19 cellular contexts compared by ENCODE assay signal in the genomic region with DNA sequence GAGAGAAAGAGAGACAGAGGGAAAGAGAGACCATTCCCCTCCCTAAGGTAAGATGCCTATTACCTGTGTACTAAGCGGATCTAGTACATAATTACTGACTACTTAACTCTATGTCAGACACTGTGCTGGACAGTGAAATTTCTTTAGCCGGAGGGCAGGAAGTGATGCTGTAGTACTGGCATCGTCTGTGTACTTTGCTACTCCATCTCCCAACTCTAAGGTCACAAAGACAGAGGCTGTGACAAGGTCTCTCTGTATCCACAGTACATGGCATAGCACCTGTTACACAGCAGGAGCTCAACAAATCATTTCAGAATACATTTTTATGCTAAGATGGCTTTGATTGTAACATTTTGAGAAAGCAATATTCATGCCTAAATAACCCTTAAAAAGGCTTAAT. TPM values are rescaled to one million over a fixed set of nuclear protein-coding genes. Genes with fewer than 3 reads are reported as not detected.
A peak's percentile ranks its signal among the peaks of the same experiment; 100 is the strongest.
DNase-seq lines count a peak whose midpoint lies in the region; ATAC-seq and TF ChIP-seq lines count a peak whose summit lies in the region.
"Had no signal": no experiment of that assay in that cellular context is flagged by ENCODE, and none has a peak within 500 bp of the region (broad histone marks: within the 10 kb centered on the region; RNA-seq: fewer than 3 reads in every experiment).

No MANE protein-coding gene starts in this region.

- H3K27me3 ChIP-seq in ascending aorta (no peaks in the 10 kb centered on the region), mesenchymal stem cell (ENCODE audit: control insufficient read depth in 1 of 2, insufficient read depth in 1 of 2, low read length in 2 of 2) (no peaks in the 10 kb centered on the region), thoracic aorta (replicated peaks; ENCODE audit: insufficient read depth) (no peaks in the 10 kb centered on the region)

- H3K27ac ChIP-seq in ascending aorta, result peak overlapping the region; percentile 34 to 56
- H3K27ac ChIP-seq in mesenchymal stem cell (ENCODE audit: low read length, poor library complexity, severe bottlenecking), result no peak overlapping the region
- H3K27ac ChIP-seq in thoracic aorta, result peak overlapping the region; percentile 67 to 71
- H3K27ac ChIP-seq: BLaER1, SK-N-MC had no signal

- no peak overlapping the region for H2AFZ ChIP-seq in mesenchymal stem cell (ENCODE audit: low read depth, low read length)

- DNase-seq in Right ventricle myocardium superior, result no peak
- no peak for DNase-seq in cardiac septum (ENCODE audit: low spot score)
- DNase-seq in ascending aorta (ENCODE audit: low spot score in 2 of 2), result no peak
- DNase-seq in mesenchymal stem cell, result no peak
- no peak for DNase-seq in thoracic aorta (ENCODE audit: low spot score)
- DNase-seq in DMS153 treated with DMSO at 0.1 percent for 48 hours (lab: John Stamatoyannopoulos, UW; ENCODE audit: unreplicated experiment), result no peak
- no peak for DNase-seq in NCI-H187 (lab: John Stamatoyannopoulos, UW)
- DNase-seq: 8988T; CD8-positive, alpha-beta T cell; DMS79 treated with DMSO at 0.1 percent for 48 hours; NCI-H1417 treated with DMSO at 0.1 percent for 48 hours; NCI-H2029; NCI-H2171; NCI-H446 treated with DMSO at 0.1 percent for 48 hours; NCI-H774 had no signal

- no peak overlapping the region for H3K4me2 ChIP-seq in mesenchymal stem cell (ENCODE audit: low read length, poor library complexity, severe bottlenecking)
- H3K4me2 ChIP-seq: BLaER1 had no signal

- no peak overlapping the region for H3K14ac ChIP-seq in mesenchymal stem cell (ENCODE audit: low read length in 2 of 2)

- no peak overlapping the region for H2AK5ac ChIP-seq in mesenchymal stem cell (ENCODE audit: low read length, severe bottlenecking)

- no peak overlapping the region for H4K8ac ChIP-seq in mesenchymal stem cell (ENCODE audit: low read length)

- ATAC-seq in Right ventricle myocardium superior (ENCODE audit: poor library complexity) (peak; percentile 36), thoracic aorta (ENCODE audit: insufficient number of reproducible peaks, low FRiP score, low read depth) (no peak), HG03469 (IDR thresholded peaks at IDR 0.05; ENCODE audit: unreplicated experiment) (no peak)
- ATAC-seq: CD8-positive, alpha-beta T cell; K562 had no signal

- H3K9ac ChIP-seq in mesenchymal stem cell (ENCODE audit: low read length), result peak overlapping the region; percentile 33
- H3K9ac ChIP-seq: BLaER1 had no signal

- H4K91ac ChIP-seq in mesenchymal stem cell (ENCODE audit: low read length), result no peak overlapping the region

- H3K4ac ChIP-seq in mesenchymal stem cell (ENCODE audit: low read depth in 1 of 2, low read length in 2 of 2), result no peak overlapping the region

- H3K36me3 ChIP-seq in ascending aorta, result no peaks in the 10 kb centered on the region
- H3K36me3 ChIP-seq in mesenchymal stem cell (ENCODE audit: control insufficient read depth in 1 of 2, insufficient read depth in 2 of 2, low read depth in 1 of 2, low read length in 2 of 2), result peaks cover 0 to 72% of the 10 kb centered on the region in 2 experiments
- no peaks in the 10 kb centered on the region for H3K36me3 ChIP-seq in thoracic aorta
- H3K36me3 ChIP-seq: BLaER1 had no signal

- no peak overlapping the region for H2BK15ac ChIP-seq in mesenchymal stem cell (ENCODE audit: low read depth, poor library complexity, severe bottlenecking)

- H3K23ac ChIP-seq in mesenchymal stem cell (ENCODE audit: low read length in 2 of 2), result no peak overlapping the region

- intact Hi-C loops in Right ventricle myocardium superior (cut with DNase I) (loop anchor here (10.0 kb wide), 1 partner anchor 398 kb away; no protein-coding TSS in a partner anchor), cardiac septum (cut with DNase I) (loop anchor here (5.0 to 10.0 kb wide), 3 partner anchors 80 to 398 kb away; no protein-coding TSS in a partner anchor), ascending aorta (cut with DNase I) (loop anchor here (10.0 kb wide), 1 partner anchor 198 kb away; no protein-coding TSS in a partner anchor)

- WGBS in mesenchymal stem cell, result 81% methylated on average over 3 of the region's 3 CpGs

- peaks cover 3 to 41% of the 10 kb centered on the region in 2 donors for H3K4me1 ChIP-seq in ascending aorta
- peaks cover 4% of the 10 kb centered on the region for H3K4me1 ChIP-seq in mesenchymal stem cell (ENCODE audit: control insufficient read depth, insufficient read depth, low read depth, low read length)
- peaks cover 33 to 84% of the 10 kb centered on the region in 2 donors for H3K4me1 ChIP-seq in thoracic aorta (ENCODE audit: control insufficient read depth in 1 of 2, low read depth in 2 of 2)
- H3K4me1 ChIP-seq: BLaER1 had no signal

- no peak overlapping the region for H2BK5ac ChIP-seq in mesenchymal stem cell (ENCODE audit: low read depth, low read length, poor library complexity, severe bottlenecking)

- peaks cover 10% of the 10 kb centered on the region for H3K79me1 ChIP-seq in mesenchymal stem cell (replicated peaks; ENCODE audit: low read length, poor library complexity, severe bottlenecking)

- TF ChIP-seq CTCF in ascending aorta (IDR thresholded peaks at IDR 0.05) (no peak), thoracic aorta (IDR thresholded peaks at IDR 0.05) (no peak)

- H3K4me3 ChIP-seq in ascending aorta (no peak overlapping the region), mesenchymal stem cell (ENCODE audit: insufficient read depth in 1 of 2, low read depth in 1 of 2, low read length in 2 of 2) (no peak overlapping the region), thoracic aorta (no peak overlapping the region)
- H3K4me3 ChIP-seq: BLaER1, K562, SK-N-MC had no signal

- no peak overlapping the region for H3K18ac ChIP-seq in mesenchymal stem cell (ENCODE audit: low read depth in 1 of 2, low read length in 2 of 2)

- H3K9me3 ChIP-seq in ascending aorta (no peaks in the 10 kb centered on the region), mesenchymal stem cell (ENCODE audit: control insufficient read depth, low read length) (no peaks in the 10 kb centered on the region), thoracic aorta (no peaks in the 10 kb centered on the region)
- H3K9me3 ChIP-seq: BLaER1 had no signal

- H2BK120ac ChIP-seq in mesenchymal stem cell (ENCODE audit: low read depth, low read length), result no peak overlapping the region

- H2BK12ac ChIP-seq in mesenchymal stem cell (ENCODE audit: low read length in 2 of 2), result no peak overlapping the region

RNA-seq across cellular contexts. Expression of a gene that starts 9.0 kb away (rescaled TPM):
- total RNA-seq in Right ventricle myocardium superior, result 0.35 TPM
- 0.57 TPM for total RNA-seq in cardiac septum
- total RNA-seq in ascending aorta, result not detected
- not detected for polyA plus RNA-seq in mesenchymal stem cell (2013, experiment 1 of 2)
- polyA plus RNA-seq in mesenchymal stem cell (2013, experiment 2 of 2), result not detected
- 10 to 100 TPM; 24.6 to 53.4 TPM for total RNA-seq in thoracic aorta
- total RNA-seq: CD8-positive, alpha-beta T cell; K562 had no signal
- polyA plus RNA-seq: K562 had no signal

Comparison
In these comparisons a context has a peak if more than half of its experiments do, and no peak if none do; other contexts are left out.
1. RNA of a gene that starts 9.0 kb away (total RNA-seq): 24.6 to 53.4 TPM in thoracic aorta; 0.57 TPM in cardiac septum (single experiment), 0.35 TPM in Right ventricle myocardium superior (single experiment) and not detected in ascending aorta (single experiment); every median in the first group is over 10 times any median in the second.